Comparison of ENCODE assay signal across 10 cellular contexts in the genomic region with DNA sequence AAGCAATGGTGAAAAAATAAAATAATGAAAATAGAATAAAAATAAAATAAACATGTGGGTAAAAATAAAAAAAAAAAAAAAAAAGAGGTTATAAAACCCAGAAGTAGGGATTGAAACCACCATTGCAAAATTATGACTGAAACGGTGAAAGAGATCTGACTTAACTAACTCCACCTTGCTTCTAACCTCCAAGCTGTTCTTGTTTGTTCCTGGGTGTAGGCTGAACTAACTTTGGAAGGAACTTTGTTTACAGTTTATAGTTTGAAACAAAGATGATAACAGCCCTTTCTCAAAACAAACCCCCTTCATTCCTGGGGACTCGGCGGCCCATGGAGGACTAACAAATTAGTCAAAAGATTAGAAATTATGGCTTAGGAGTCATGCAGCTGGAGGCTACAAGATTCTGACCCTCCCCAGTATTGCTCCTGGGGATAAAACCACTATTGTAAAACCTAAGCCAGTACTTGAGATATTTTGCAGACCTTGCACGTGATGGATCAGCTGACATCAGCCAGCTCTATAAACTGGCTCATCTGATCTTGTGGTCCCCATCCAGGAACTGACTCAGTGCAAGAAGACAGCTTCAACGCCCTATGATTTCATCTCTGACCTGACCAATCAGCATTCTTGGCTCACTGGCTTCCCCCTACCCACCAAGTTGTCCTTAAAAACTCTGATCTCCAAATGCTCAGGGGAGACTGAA.
DNase-seq lines count a peak whose midpoint lies in the region; ATAC-seq and TF ChIP-seq lines count a peak whose summit lies in the region.
"Had no signal": no experiment of that assay in that cellular context is flagged by ENCODE, and none has a peak within 500 bp of the region (broad histone marks: within the 10 kb centered on the region; RNA-seq: fewer than 3 reads in every experiment).

No MANE protein-coding gene starts in this region.

- TF ChIP-seq CTCF in GM13977 (IDR thresholded peaks at IDR 0.05; ENCODE audit: extremely low read depth, insufficient read depth, missing control alignments): no peak

- in situ Hi-C loops in GM13977 (cut with MboI; ENCODE audit: low pct_unique_long_range_greater_than_20kb, low sequenced_read_pairs, unreplicated experiment): no loop called here

- ATAC-seq in HG03354 (IDR thresholded peaks at IDR 0.05; ENCODE audit: poor library complexity, severe bottlenecking, unreplicated experiment): no peak
- no peak for ATAC-seq in GM19351 (IDR thresholded peaks at IDR 0.05; ENCODE audit: unreplicated experiment)

- no peaks in the 10 kb centered on the region for H3K27me3 Mint-ChIP-seq in activated T-cell treated with anti-CD3 and anti-CD28 coated beads, Interleukin-2, amount 50 U/mL, for 24 hours

- no peak overlapping the region for H3K4me3 Mint-ChIP-seq in activated T-cell treated with anti-CD3 and anti-CD28 coated beads, Interleukin-2, amount 50 U/mL, for 24 hours
- H3K4me3 Mint-ChIP-seq: nephron had no signal

- H3K4me1 Mint-ChIP-seq in activated T-cell treated with anti-CD3 and anti-CD28 coated beads, Interleukin-2, amount 50 U/mL, for 24 hours (ENCODE audit: low read depth): peaks cover 33% of the 10 kb centered on the region
- H3K4me1 Mint-ChIP-seq: nephron had no signal

- no peak for DNase-seq in activated T-cell treated with anti-CD3 and anti-CD28 coated beads, Interleukin-2, amount 50 U/mL, for 24 hours
- DNase-seq in activated T-cell treated with anti-CD3 and anti-CD28 coated beads for 4 hours: no peak
- peak; percentile 53 for DNase-seq in T1000 (lab: John Stamatoyannopoulos, UW)
- peak; percentile 11 for DNase-seq in fibroblast of gingiva (ENCODE audit: low read depth)
- DNase-seq in skeletal muscle cell (ENCODE audit: low read depth): peak; percentile 31
- no peak for DNase-seq in GM13977 (ENCODE audit: low spot score)

- H3K36me3 Mint-ChIP-seq in activated T-cell treated with anti-CD3 and anti-CD28 coated beads, Interleukin-2, amount 50 U/mL, for 24 hours (ENCODE audit: low read depth): peaks cover 62% of the 10 kb centered on the region

- peaks cover 7% of the 10 kb centered on the region for H3K9me3 Mint-ChIP-seq in activated T-cell treated with anti-CD3 and anti-CD28 coated beads, Interleukin-2, amount 50 U/mL, for 24 hours

- peak overlapping the region; percentile 75 for H3K27ac Mint-ChIP-seq in activated T-cell treated with anti-CD3 and anti-CD28 coated beads, Interleukin-2, amount 50 U/mL, for 24 hours
- H3K27ac Mint-ChIP-seq: nephron had no signal

- no peak overlapping the region for H3K4me3 ChIP-seq in skeletal muscle cell (ENCODE audit: low read depth, low read length)
- H3K4me3 ChIP-seq: BLaER1 had no signal

Comparison
In these comparisons a context has a peak if more than half of its experiments do, and no peak if none do; other contexts are left out.
1. DNase-seq: peak in T1000 (single experiment), fibroblast of gingiva (single experiment) and skeletal muscle cell (single experiment); none in activated T-cell treated with anti-CD3 and anti-CD28 coated beads, Interleukin-2, amount 50 U/mL, for 24 hours (single experiment), activated T-cell treated with anti-CD3 and anti-CD28 coated beads for 4 hours (single experiment) and GM13977 (single experiment).